18 cellular contexts compared by ENCODE assay signal in genomic region chr5:178587793-178588611, GRCh38. TPM values are rescaled to one million over a fixed set of nuclear protein-coding genes. Genes with fewer than 3 reads are reported as not detected.
A peak's percentile ranks its signal among the peaks of the same experiment; 100 is the strongest.
DNase-seq lines count a peak whose midpoint lies in the region; FAIRE-seq and TF ChIP-seq lines count a peak whose summit lies in the region.
"Had no signal": no experiment of that assay in that cellular context is flagged by ENCODE, and none has a peak within 500 bp of the region (broad histone marks: within the 10 kb centered on the region; RNA-seq: fewer than 3 reads in every experiment).

No MANE protein-coding gene starts in this region.

- no peaks in the 10 kb centered on the region for H3K79me1 ChIP-seq in H1 (ENCODE audit: low read depth, low read length)

- POLR2A ChIA-PET in CD8-positive, alpha-beta memory T cell (lab: Charles Lee) = no interaction called here
- POLR2A ChIA-PET in H1 (lab: Charles Lee; ENCODE audit: partially characterized antibody) = interaction anchor here (1.0 to 3.0 kb wide), 3 partner anchors 10 to 33 kb away, joined by 3 to 11 read pairs (median 5); no protein-coding TSS in a partner anchor

- no peak for TF ChIP-seq RAD21 in H1 (IDR thresholded peaks at IDR 0.05 in 1 of 2, conservative IDR thresholded peaks at IDR 0.05 in 1 of 2; ENCODE audit: low read depth in 2 of 2, low read length in 2 of 2)

- peaks cover 39% of the 10 kb centered on the region for H3K27me3 ChIP-seq in CD8-positive, alpha-beta memory T cell (ENCODE audit: insufficient read depth, low read length, poor library complexity, severe bottlenecking)
- H3K27me3 ChIP-seq in HL-60 (ENCODE audit: insufficient read depth, poor library complexity, severe bottlenecking) (no peaks in the 10 kb centered on the region), H1 (replicated peaks in 1 of 4; ENCODE audit: control insufficient read depth in 3 of 4, extremely low read depth in 1 of 4, insufficient read depth in 3 of 4, low read length in 3 of 4) (peaks cover 13 to 28% (median 22%) of the 10 kb centered on the region in 4 experiments), vagina (no peaks in the 10 kb centered on the region)
- H3K27me3 ChIP-seq: testis had no signal

- no peak overlapping the region for H3K4me3 ChIP-seq in CD8-positive, alpha-beta memory T cell (ENCODE audit: low read length)
- H3K4me3 ChIP-seq in HL-60 (replicated peaks; ENCODE audit: insufficient read depth, low read length) (peak overlapping the region; percentile 76), H1 (ENCODE audit: extremely low read depth in 1 of 4, insufficient read depth in 2 of 4, low read depth in 3 of 4, low read length in 4 of 4) (no peak overlapping the region), vagina (no peak overlapping the region)
- H3K4me3 ChIP-seq: testis had no signal

- peaks cover 12% of the 10 kb centered on the region; the same call in 1 of the 2 replicates for H3K23me2 ChIP-seq in H1 (ENCODE audit: low read depth, low read length)

- no peaks in the 10 kb centered on the region for H3K79me2 ChIP-seq in H1 (ENCODE audit: control insufficient read depth in 1 of 2, insufficient read depth in 2 of 2, low read length in 2 of 2)

- peaks cover 0 to 3% of the 10 kb centered on the region in 2 experiments for H4K20me1 ChIP-seq in H1 (replicated peaks in 1 of 2; ENCODE audit: control insufficient read depth in 1 of 2, insufficient read depth in 2 of 2, low read length in 2 of 2)

- H3K27ac Mint-ChIP-seq in CD8-positive, alpha-beta memory T cell = no peak overlapping the region
- H3K27ac Mint-ChIP-seq in neural crest cell (ENCODE audit: unreplicated experiment) = peak overlapping the region; percentile 86
- H3K27ac Mint-ChIP-seq: activated CD8-positive, alpha-beta memory T cell treated with anti-CD3 and anti-CD28 coated beads, Interleukin-2, amount 10 ng/mL, durations not matched to agents 7 days and 5 days; activated T-helper 17 cell treated with anti-CD3 and anti-CD28 coated beads, Interleukin-2, amount 50 U/mL, for 72 hours; stimulated activated effector memory CD8-positive, alpha-beta T cell treated with anti-CD3 and anti-CD28 coated beads, Interleukin-12 subunit alpha, Interleukin-12 subunit beta, amount 100 ng/mL, for 72 hours had no signal

- no peak overlapping the region for H3K56ac ChIP-seq in H1 (replicated peaks; ENCODE audit: insufficient read length, low read depth, low read length)

- no peaks in the 10 kb centered on the region for H3K9me3 ChIP-seq in CD8-positive, alpha-beta memory T cell (ENCODE audit: low read length)
- H3K9me3 ChIP-seq in H1 (ENCODE audit: insufficient read depth in 2 of 2, low read depth in 1 of 2, low read length in 1 of 2) = peaks cover 2 to 3% of the 10 kb centered on the region in 2 experiments; a peak in 2 of 4 replicates
- H3K9me3 ChIP-seq in vagina = no peaks in the 10 kb centered on the region
- H3K9me3 ChIP-seq: testis had no signal

- no peak overlapping the region for H2AK5ac ChIP-seq in H1 (ENCODE audit: low read depth, low read length)

- H3K4me2 ChIP-seq in H1 (ENCODE audit: insufficient read depth in 1 of 2, low read depth in 2 of 2, low read length in 2 of 2) = peak overlapping the region in 1 of 2 experiments; percentile 91; a peak in 1 of 4 replicates

- H3K27me3 Mint-ChIP-seq in CD8-positive, alpha-beta memory T cell = peaks cover 39 to 64% of the 10 kb centered on the region in 2 donors
- H3K27me3 Mint-ChIP-seq in neural crest cell (ENCODE audit: low read depth) = peaks cover 43% of the 10 kb centered on the region

- no peak for TF ChIP-seq CTCF in HL-60 (IDR thresholded peaks at IDR 0.05; ENCODE audit: insufficient read depth, low read length)
- no peak for TF ChIP-seq CTCF in H1 (IDR thresholded peaks at IDR 0.05; ENCODE audit: control extremely low read depth in 1 of 3, insufficient read depth in 1 of 3, low read depth in 1 of 3, low read length in 3 of 3)
- no peak for TF ChIP-seq CTCF in neural crest cell (conservative IDR thresholded peaks at IDR 0.05)
- TF ChIP-seq CTCF in vagina (IDR thresholded peaks at IDR 0.05) = no peak

- H3K18ac ChIP-seq in H1 (ENCODE audit: extremely low read depth, low read length) = no peak overlapping the region

- peaks cover 5 to 16% (median 13%) of the 10 kb centered on the region in 3 donors for H3K4me1 Mint-ChIP-seq in CD8-positive, alpha-beta memory T cell
- H3K4me1 Mint-ChIP-seq in neural crest cell = peaks cover 49% of the 10 kb centered on the region
- H3K4me1 Mint-ChIP-seq: activated T-helper 17 cell treated with anti-CD3 and anti-CD28 coated beads, Interleukin-2, amount 50 U/mL, for 72 hours; stimulated activated effector memory CD8-positive, alpha-beta T cell treated with anti-CD3 and anti-CD28 coated beads, Interleukin-12 subunit alpha, Interleukin-12 subunit beta, amount 100 ng/mL, for 72 hours had no signal

- H2BK12ac ChIP-seq in H1 (ENCODE audit: low read depth, low read length) = no peak overlapping the region

- H2BK120ac ChIP-seq in H1 (replicated peaks; ENCODE audit: low read depth, low read length) = no peak overlapping the region

- 0 out of 2 replicates have a peak overlapping the region, but pooled peaks have one; percentile 16 for H2BK20ac ChIP-seq in H1 (ENCODE audit: low read length)

- H3K9me3 Mint-ChIP-seq in CD8-positive, alpha-beta memory T cell = peaks cover 0 to under 1% (median under 1%) of the 10 kb centered on the region in 5 donors
- no peaks in the 10 kb centered on the region for H3K9me3 Mint-ChIP-seq in neural crest cell
- H3K9me3 Mint-ChIP-seq: activated T-helper 17 cell treated with anti-CD3 and anti-CD28 coated beads, Interleukin-2, amount 50 U/mL, for 72 hours; stimulated activated effector memory CD8-positive, alpha-beta T cell treated with anti-CD3 and anti-CD28 coated beads, Interleukin-12 subunit alpha, Interleukin-12 subunit beta, amount 100 ng/mL, for 72 hours had no signal

- no peak overlapping the region for H2AFZ ChIP-seq in H1 (ENCODE audit: low read length)

- H4K8ac ChIP-seq in H1 (ENCODE audit: extremely low read depth, insufficient read depth, low read length) = no peak overlapping the region

- TF ChIP-seq POLR2A in H1 (IDR thresholded peaks at IDR 0.05; ENCODE audit: control extremely low read depth in 1 of 2, low read depth in 2 of 2, low read length in 2 of 2) (no peak), vagina (IDR thresholded peaks at IDR 0.05) (no peak)

- H3K9ac ChIP-seq in H1 (replicated peaks in 1 of 4; ENCODE audit: extremely low read depth in 1 of 4, low read depth in 3 of 4, low read length in 3 of 4) = no peak overlapping the region

- TF ChIP-seq EP300 in H1 (IDR thresholded peaks at IDR 0.05; ENCODE audit: borderline replicate concordance in 1 of 2, low read depth in 2 of 2, low read length in 2 of 2) = no peak

- H2BK5ac ChIP-seq in H1 (ENCODE audit: low read depth, low read length) = no peak overlapping the region

- FAIRE-seq in H1 (lab: Jason Lieb, UNC) = no peak
- FAIRE-seq: frontal cortex, HTR-8/SVneo had no signal

- H4K5ac ChIP-seq in H1 (ENCODE audit: insufficient read length, low read depth, low read length) = no peak overlapping the region

- intact Hi-C loops in vagina (cut with DNase I) = no loop called here

- no peak overlapping the region for H3K14ac ChIP-seq in H1 (ENCODE audit: insufficient read length)

- H3K4me1 ChIP-seq in CD8-positive, alpha-beta memory T cell (ENCODE audit: insufficient read depth, low read length) = peaks cover 5% of the 10 kb centered on the region
- peaks cover 5 to 8% (median 7%) of the 10 kb centered on the region in 4 experiments for H3K4me1 ChIP-seq in H1 (replicated peaks in 1 of 4; ENCODE audit: control insufficient read depth in 3 of 4, insufficient read depth in 4 of 4, low read length in 3 of 4)
- H3K4me1 ChIP-seq in vagina = peaks cover 25% of the 10 kb centered on the region

- DNase-seq in CD8-positive, alpha-beta memory T cell = no peak
- DNase-seq in HL-60 (ENCODE audit: low read depth in 1 of 2, low spot score in 1 of 2) = peak in 1 of 2 experiments; percentile 38
- no peak for DNase-seq in H1 (ENCODE audit: low read depth in 1 of 2, low spot score in 2 of 2)
- no peak for DNase-seq in neural crest cell (ENCODE audit: low read depth, low spot score)
- DNase-seq in H4 (ENCODE audit: low spot score) = no peak
- DNase-seq in NCI-H1092 treated with DMSO at 0.1 percent for 48 hours (lab: John Stamatoyannopoulos, UW) = no peak
- no peak for DNase-seq in vagina (ENCODE audit: extremely low spot score in 2 of 2)
- DNase-seq: activated CD8-positive, alpha-beta memory T cell treated with anti-CD3 and anti-CD28 coated beads, Interleukin-2, amount 10 ng/mL, durations not matched to agents 7 days and 5 days; caudate nucleus; erythroblast; NCI-H1694; NK-92 treated with Interleukin-12 subunit alpha and Interleukin-12 subunit beta, amount 100 ng/mL, for 24 hours; testis had no signal

- H3K23ac ChIP-seq in H1 (ENCODE audit: insufficient read length) = no peak overlapping the region

- 56% methylated on average over 13 of the region's 13 CpGs; no CpG with 5 or more reads in 1 of the 2 experiments for WGBS in H1 (ENCODE audit: extremely low coverage in 1 of 2, insufficient coverage in 1 of 2, insufficient read length in 1 of 2, insufficient replicate concordance in 2 of 2, low coverage in 1 of 2, low lambda C conversion rate in 2 of 2, missing lambda C conversion rate in 1 of 2), 2 experiments

- H3K4me3 Mint-ChIP-seq in CD8-positive, alpha-beta memory T cell = peak overlapping the region; percentile 21 to 69 (median 47)
- peak overlapping the region; percentile 89 for H3K4me3 Mint-ChIP-seq in neural crest cell
- H3K4me3 Mint-ChIP-seq: activated CD8-positive, alpha-beta memory T cell treated with anti-CD3 and anti-CD28 coated beads, Interleukin-2, amount 10 ng/mL, durations not matched to agents 7 days and 5 days had no signal

- peaks cover 0 to under 1% (median 0%) of the 10 kb centered on the region in 3 donors for H3K36me3 Mint-ChIP-seq in CD8-positive, alpha-beta memory T cell
- peaks cover 6% of the 10 kb centered on the region for H3K36me3 Mint-ChIP-seq in neural crest cell (ENCODE audit: low read depth)
- H3K36me3 Mint-ChIP-seq: activated CD8-positive, alpha-beta memory T cell treated with anti-CD3 and anti-CD28 coated beads, Interleukin-2, amount 10 ng/mL, durations not matched to agents 7 days and 5 days; stimulated activated effector memory CD8-positive, alpha-beta T cell treated with anti-CD3 and anti-CD28 coated beads, Interleukin-12 subunit alpha, Interleukin-12 subunit beta, amount 100 ng/mL, for 72 hours had no signal

- no peak overlapping the region for H2BK15ac ChIP-seq in H1 (ENCODE audit: low read length)

- CTCF ChIA-PET in CD8-positive, alpha-beta memory T cell (lab: Charles Lee) = no interaction called here
- CTCF ChIA-PET in H1 (lab: Charles Lee; ENCODE audit: partially characterized antibody) = interaction anchor here (0.8 to 9.5 kb wide), 14 partner anchors 17 to 353 kb away, joined by 3 to 131 read pairs (median 4); no protein-coding TSS in a partner anchor

- no peak overlapping the region for H4K91ac ChIP-seq in H1 (replicated peaks; ENCODE audit: insufficient read length, low read length)

- no peak overlapping the region for H3K4ac ChIP-seq in H1 (replicated peaks; ENCODE audit: insufficient read length, low read depth, low read length)

- no peaks in the 10 kb centered on the region for H3K36me3 ChIP-seq in CD8-positive, alpha-beta memory T cell (ENCODE audit: insufficient read depth, low read length)
- H3K36me3 ChIP-seq in H1 (ENCODE audit: control insufficient read depth in 2 of 4, insufficient read depth in 4 of 4, low read length in 3 of 4) (no peaks in the 10 kb centered on the region), vagina (no peaks in the 10 kb centered on the region)

- H3K27ac ChIP-seq in CD8-positive, alpha-beta memory T cell (ENCODE audit: low read depth, low read length) = no peak overlapping the region
- H3K27ac ChIP-seq in HL-60 (replicated peaks) (peak overlapping the region; percentile 88), H1 (ENCODE audit: low read depth, low read length) (no peak overlapping the region), vagina (no peak overlapping the region)
- H3K27ac ChIP-seq: RWPE1, testis had no signal

RNA-seq across cellular contexts. Expression of gene COL23A1, which starts 2.2 kb away (rescaled TPM):
- under 1 TPM; 0.20 to 0.28 TPM for total RNA-seq in CD8-positive, alpha-beta memory T cell
- not detected for polyA plus RNA-seq in CD8-positive, alpha-beta memory T cell
- total RNA-seq in H1 (2021; fragmentation: NEBNext Ultra II Directional; extraction: Animal tissue kit (Norgen Biotek cat#: 25700)) = 4.7 and 5.9 TPM in 2 replicates
- 3.1 and 3.4 TPM in 2 replicates for polyA plus RNA-seq in H1 (2011; rRNA removed)
- polyA plus RNA-seq in H1 (2011; cell fraction: cytosol; rRNA removed) = 3.7 TPM
- 13.1 TPM for polyA plus RNA-seq in H1 (2011; cell fraction: nucleus; rRNA removed)
- polyA plus RNA-seq in H1 (2012, experiment 1 of 2) = 3.3 to 7.6 TPM (median 5.1 TPM) in 4 replicates
- polyA plus RNA-seq in H1 (2012, experiment 2 of 2) = 2.5 TPM
- 11.9 TPM for polyA plus RNA-seq in H1 (2013, experiment 1 of 2)
- 11.9 TPM for polyA plus RNA-seq in H1 (2013, experiment 2 of 2)
- polyA minus RNA-seq in H1 (2011; rRNA and poly(A)+ RNA removed) = 0.66 TPM in 2 replicates
- polyA minus RNA-seq in H1 (2011; cell fraction: cytosol; rRNA and poly(A)+ RNA removed) = 3.5 TPM
- polyA minus RNA-seq in H1 (2011; cell fraction: nucleus; rRNA and poly(A)+ RNA removed) = 2.7 TPM
- total RNA-seq in neural crest cell (33.7 and 34.0 TPM in 2 replicates), vagina (3.7 TPM)
- 0.08 TPM in 1 of 2 replicates, not detected in the other for total RNA-seq in H4 (2014; rRNA removed; shearing (Covaris generic))

RNA-seq across cellular contexts. Expression of gene CLK4, which starts 38.8 kb away (rescaled TPM):
- total RNA-seq in CD8-positive, alpha-beta memory T cell = 10 to 100 TPM; 27.4 to 29.2 TPM
- 16.3 TPM for polyA plus RNA-seq in CD8-positive, alpha-beta memory T cell
- total RNA-seq in H1 (2021; fragmentation: NEBNext Ultra II Directional; extraction: Animal tissue kit (Norgen Biotek cat#: 25700)) = 11.0 and 12.6 TPM in 2 replicates
- 4.2 and 8.1 TPM in 2 replicates for polyA plus RNA-seq in H1 (2011; rRNA removed)
- polyA plus RNA-seq in H1 (2011; cell fraction: cytosol; rRNA removed) = 9.4 TPM
- 9.1 TPM for polyA plus RNA-seq in H1 (2011; cell fraction: nucleus; rRNA removed)
- 9.2 to 18.8 TPM (median 11.7 TPM) in 4 replicates for polyA plus RNA-seq in H1 (2012, experiment 1 of 2)
- 0.52 TPM for polyA plus RNA-seq in H1 (2012, experiment 2 of 2)
- polyA plus RNA-seq in H1 (2013, experiment 1 of 2) = 10.7 TPM
- 9.1 TPM for polyA plus RNA-seq in H1 (2013, experiment 2 of 2)
- polyA minus RNA-seq in H1 (2011; rRNA and poly(A)+ RNA removed) = 17.7 and 27.7 TPM in 2 replicates
- polyA minus RNA-seq in H1 (2011; cell fraction: cytosol; rRNA and poly(A)+ RNA removed) = 6.9 TPM
- polyA minus RNA-seq in H1 (2011; cell fraction: nucleus; rRNA and poly(A)+ RNA removed) = 47.4 TPM
- total RNA-seq in neural crest cell (25.1 and 30.0 TPM in 2 replicates), vagina (31.9 TPM)
- 7.7 and 9.3 TPM in 2 replicates for total RNA-seq in H4 (2014; rRNA removed; shearing (Covaris generic))
